In the genomic region with DNA sequence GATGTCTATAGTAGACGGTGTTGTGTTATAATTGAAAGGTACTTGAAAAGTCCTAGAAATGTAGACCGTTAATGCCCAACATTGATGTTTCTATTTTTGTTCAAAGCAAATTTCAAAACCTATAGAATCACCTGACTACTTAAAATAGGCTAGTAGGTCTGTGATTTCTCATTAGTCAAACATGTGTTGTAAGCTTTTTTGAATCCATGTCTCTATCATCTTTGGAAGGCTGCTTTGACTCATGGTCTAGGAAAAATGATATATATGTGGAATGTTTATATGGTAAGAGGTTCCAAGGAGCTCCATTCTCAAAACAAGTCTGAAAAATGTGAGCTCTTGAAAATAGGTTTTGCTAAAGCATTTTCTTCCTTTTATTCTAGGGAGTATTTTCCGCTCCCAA, we compare ENCODE assay signal across 12 cellular contexts.
"Had no signal": no experiment of that assay in that cellular context is flagged by ENCODE, and none has a peak within 500 bp of the region (broad histone marks: within the 10 kb centered on the region; RNA-seq: fewer than 3 reads in every experiment).

No MANE protein-coding gene starts in this region.

- H3K27me3 ChIP-seq: gastrocnemius medialis, testis had no signal

- H3K4me1 ChIP-seq: testis had no signal

- H3K36me3 ChIP-seq: gastrocnemius medialis had no signal

- H3K9me3 ChIP-seq: gastrocnemius medialis, left ventricle myocardium inferior, testis had no signal

- DNase-seq: activated B cell treated with CpG ODN at 0.5 μM for 24 hours; activated CD4-positive, alpha-beta T cell treated with anti-CD3 and anti-CD28 coated beads, Interleukin-2, amount 10 ng/mL, durations not matched to agents 24 days and 14 days; activated CD8-positive, alpha-beta memory T cell treated with anti-CD3 and anti-CD28 coated beads for 24 hours; activated naive CD4-positive, alpha-beta T cell treated with anti-CD3 and anti-CD28 coated beads for 36 hours; amniotic stem cell; endodermal cell; gastrocnemius medialis; left ventricle myocardium inferior; stimulated activated CD4-positive, alpha-beta T cell treated with anti-CD3 and anti-CD28 coated beads, Interleukin-4, amount 100 ng/mL, for 24 hours; stimulated activated naive CD8-positive, alpha-beta T cell treated with anti-CD3 and anti-CD28 coated beads, Interleukin-15, amount 100 ng/mL, for 72 hours; testis had no signal

- H3K4me3 ChIP-seq: gastrocnemius medialis, left ventricle myocardium inferior, testis had no signal

- H3K27ac ChIP-seq: gastrocnemius medialis, left ventricle myocardium inferior, testis had no signal

- ATAC-seq: esophagus mucosa; gastrocnemius medialis; stimulated activated naive CD8-positive, alpha-beta T cell treated with anti-CD3 and anti-CD28 coated beads, Interleukin-15, amount 100 ng/mL, for 72 hours had no signal
